In the genomic region with DNA sequence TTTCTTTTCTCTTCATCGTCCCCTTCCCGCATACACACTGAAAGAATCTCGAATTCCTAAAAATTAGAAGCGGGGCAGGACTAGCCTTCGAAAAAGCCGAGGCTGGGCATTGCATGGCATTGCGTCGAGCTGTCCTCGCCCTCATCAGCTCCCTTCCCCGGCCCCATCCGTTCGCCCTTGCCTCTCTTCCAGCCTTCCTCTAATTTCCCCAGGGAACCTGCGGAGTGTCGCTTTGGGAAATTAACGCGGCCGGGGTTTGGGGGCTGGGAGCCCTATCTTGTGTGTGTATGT, we compare ENCODE assay signal across 9 cellular contexts. TPM values are rescaled to one million over a fixed set of nuclear protein-coding genes. Genes with fewer than 3 reads are reported as not detected.
DNase-seq lines count a peak whose midpoint lies in the region; FAIRE-seq and TF ChIP-seq lines count a peak whose summit lies in the region.
"Had no signal": no experiment of that assay in that cellular context is flagged by ENCODE, and none has a peak within 500 bp of the region (broad histone marks: within the 10 kb centered on the region; RNA-seq: fewer than 3 reads in every experiment).

No MANE protein-coding gene starts in this region.

- H3K36me3 ChIP-seq in ES-I3 (ENCODE audit: insufficient read depth, low read length) (no peaks in the 10 kb centered on the region), esophagus muscularis mucosa (peaks cover 12 to 25% (median 21%) of the 10 kb centered on the region in 4 donors)

- peaks cover 46% of the 10 kb centered on the region for H3K4me1 Mint-ChIP-seq in progenitor cell of endocrine pancreas (ENCODE audit: low read depth)

- TF ChIP-seq CTCF in esophagus muscularis mucosa (IDR thresholded peaks at IDR 0.05) (no peak), progenitor cell of endocrine pancreas (IDR thresholded peaks at IDR 0.05; ENCODE audit: unreplicated experiment) (no peak)

- DNase-seq in esophagus muscularis mucosa (ENCODE audit: extremely low spot score) (no peak), progenitor cell of endocrine pancreas (ENCODE audit: low spot score, unreplicated experiment) (no peak), NOMO-1 (lab: John Stamatoyannopoulos, UW; ENCODE audit: unreplicated experiment in 2 of 2) (no peak), glomerular visceral epithelial cell (ENCODE audit: extremely low spot score) (no peak), GM12891 (ENCODE audit: insufficient read length, low spot score) (no peak)
- DNase-seq in central memory CD4-positive, alpha-beta T cell = no peak

- under 1% methylated on average over 17 of the region's 17 CpGs for WGBS in esophagus muscularis mucosa

- H3K27me3 Mint-ChIP-seq in progenitor cell of endocrine pancreas = peaks cover 14% of the 10 kb centered on the region

- H3K4me1 ChIP-seq in ES-I3 (ENCODE audit: insufficient read depth, low read length) (peaks cover 25% of the 10 kb centered on the region), esophagus muscularis mucosa (peaks cover 57 to 84% (median 80%) of the 10 kb centered on the region in 4 donors)

- peaks cover 2% of the 10 kb centered on the region for H3K9me3 Mint-ChIP-seq in progenitor cell of endocrine pancreas (ENCODE audit: low read depth)

- FAIRE-seq in GM12891 (lab: Jason Lieb, UNC) = no peak

- peak overlapping the region; percentile 92 for H3K27ac Mint-ChIP-seq in progenitor cell of endocrine pancreas

- H3K4me3 Mint-ChIP-seq in progenitor cell of endocrine pancreas (ENCODE audit: low read depth) = peak overlapping the region; percentile 82

- H3K9ac ChIP-seq in ES-I3 (ENCODE audit: low read depth, low read length) = peak overlapping the region; percentile 83

- no peak for TF ChIP-seq EP300 in esophagus muscularis mucosa (IDR thresholded peaks at IDR 0.05)

- no peaks in the 10 kb centered on the region for H3K27me3 ChIP-seq in esophagus muscularis mucosa

- intact Hi-C loops in esophagus muscularis mucosa (cut with DNase I) = no loop called here

- H3K9me3 ChIP-seq in ES-I3 (ENCODE audit: control insufficient read depth, insufficient read depth, low read length) (no peaks in the 10 kb centered on the region), esophagus muscularis mucosa (no peaks in the 10 kb centered on the region)

- peaks cover 22% of the 10 kb centered on the region for H3K36me3 Mint-ChIP-seq in progenitor cell of endocrine pancreas (ENCODE audit: insufficient read depth)

- TF ChIP-seq POLR2A in esophagus muscularis mucosa (IDR thresholded peaks at IDR 0.05; ENCODE audit: low read depth) (no peak), GM12891 (IDR thresholded peaks at IDR 0.05; ENCODE audit: low read depth, low read length) (no peak)

- peak overlapping the region; percentile 63 to 93 (median 78) for H3K4me3 ChIP-seq in esophagus muscularis mucosa

- H3K27ac ChIP-seq in esophagus muscularis mucosa (replicated peaks in 1 of 4) = peak overlapping the region; percentile 95 to 100 (median 96)

TF ChIP-seq in PFSK-1, 5 proteins besides CTCF, POLR2A, EP300 and RAD21:
- TF ChIP-seq SIN3A (IDR thresholded peaks at IDR 0.05; ENCODE audit: borderline replicate concordance, insufficient read depth, low read length) (0 out of 2 replicates have a peak, but pooled peaks have one; percentile 3), FOXP2 (optimal IDR thresholded peaks at IDR 0.05; ENCODE audit: borderline replicate concordance, extremely low read depth, extremely low read length, insufficient read depth) (no peak)
- TF ChIP-seq, protein P1, sequence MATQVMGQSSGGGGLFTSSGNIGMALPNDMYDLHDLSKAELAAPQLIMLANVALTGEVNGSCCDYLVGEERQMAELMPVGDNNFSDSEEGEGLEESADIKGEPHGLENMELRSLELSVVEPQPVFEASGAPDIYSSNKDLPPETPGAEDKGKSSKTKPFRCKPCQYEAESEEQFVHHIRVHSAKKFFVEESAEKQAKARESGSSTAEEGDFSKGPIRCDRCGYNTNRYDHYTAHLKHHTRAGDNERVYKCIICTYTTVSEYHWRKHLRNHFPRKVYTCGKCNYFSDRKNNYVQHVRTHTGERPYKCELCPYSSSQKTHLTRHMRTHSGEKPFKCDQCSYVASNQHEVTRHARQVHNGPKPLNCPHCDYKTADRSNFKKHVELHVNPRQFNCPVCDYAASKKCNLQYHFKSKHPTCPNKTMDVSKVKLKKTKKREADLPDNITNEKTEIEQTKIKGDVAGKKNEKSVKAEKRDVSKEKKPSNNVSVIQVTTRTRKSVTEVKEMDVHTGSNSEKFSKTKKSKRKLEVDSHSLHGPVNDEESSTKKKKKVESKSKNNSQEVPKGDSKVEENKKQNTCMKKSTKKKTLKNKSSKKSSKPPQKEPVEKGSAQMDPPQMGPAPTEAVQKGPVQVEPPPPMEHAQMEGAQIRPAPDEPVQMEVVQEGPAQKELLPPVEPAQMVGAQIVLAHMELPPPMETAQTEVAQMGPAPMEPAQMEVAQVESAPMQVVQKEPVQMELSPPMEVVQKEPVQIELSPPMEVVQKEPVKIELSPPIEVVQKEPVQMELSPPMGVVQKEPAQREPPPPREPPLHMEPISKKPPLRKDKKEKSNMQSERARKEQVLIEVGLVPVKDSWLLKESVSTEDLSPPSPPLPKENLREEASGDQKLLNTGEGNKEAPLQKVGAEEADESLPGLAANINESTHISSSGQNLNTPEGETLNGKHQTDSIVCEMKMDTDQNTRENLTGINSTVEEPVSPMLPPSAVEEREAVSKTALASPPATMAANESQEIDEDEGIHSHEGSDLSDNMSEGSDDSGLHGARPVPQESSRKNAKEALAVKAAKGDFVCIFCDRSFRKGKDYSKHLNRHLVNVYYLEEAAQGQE (IDR thresholded peaks at IDR 0.05; ENCODE audit: insufficient read depth in 1 of 2, low read depth in 2 of 2, low read length in 2 of 2) = no peak
TF ChIP-seq in PFSK-1: peak in this region for 1.

TF ChIP-seq in GM12891, 5 proteins besides CTCF, POLR2A, EP300 and RAD21:
- no peak for TF ChIP-seq PAX5 (IDR thresholded peaks at IDR 0.05; ENCODE audit: insufficient read depth, low read length, severe bottlenecking)
- no peak for TF ChIP-seq TAF1 (IDR thresholded peaks at IDR 0.05; ENCODE audit: low read depth, low read length)
- TF ChIP-seq POLR2AphosphoS5 (IDR thresholded peaks at IDR 0.05; ENCODE audit: low read depth, low read length) = no peak
- no peak for TF ChIP-seq POU2F2 (IDR thresholded peaks at IDR 0.05; ENCODE audit: low read depth, low read length)
- TF ChIP-seq SPI1 (IDR thresholded peaks at IDR 0.05; ENCODE audit: low read depth, low read length) = no peak

RNA-seq across cellular contexts. Expression of a gene that starts 1.1 kb away (rescaled TPM):
- 359 TPM for polyA plus RNA-seq in PFSK-1 (2012; ENCODE audit: insufficient read length, low read depth)
- total RNA-seq in esophagus muscularis mucosa = 100 to 1,000 TPM; 256 to 419 (median 338) TPM
- total RNA-seq in progenitor cell of endocrine pancreas = 414 and 480 TPM in 2 replicates
- polyA plus RNA-seq in GM12891 (2012; ENCODE audit: low read depth, missing spikeins) = 58.6 TPM

RNA-seq across cellular contexts. Expression of a gene that starts 5.1 kb away (rescaled TPM):
- 0.40 TPM for polyA plus RNA-seq in PFSK-1 (2012; ENCODE audit: insufficient read length, low read depth)
- total RNA-seq in esophagus muscularis mucosa (1 to 10 TPM; 1.7 to 4.0 (median 2.9) TPM), progenitor cell of endocrine pancreas (2.2 and 2.5 TPM in 2 replicates)
- 1.4 TPM for polyA plus RNA-seq in GM12891 (2012; ENCODE audit: low read depth, missing spikeins)

RNA-seq across cellular contexts. Expression of a gene that starts 14.3 kb away (rescaled TPM):
- 364 TPM for polyA plus RNA-seq in PFSK-1 (2012; ENCODE audit: insufficient read length, low read depth)
- total RNA-seq in esophagus muscularis mucosa (100 to 1,000 TPM; 169 to 247 (median 214) TPM), progenitor cell of endocrine pancreas (281 and 305 TPM in 2 replicates)
- polyA plus RNA-seq in GM12891 (2012; ENCODE audit: low read depth, missing spikeins) = 112 TPM

RNA-seq across cellular contexts. Expression of a gene that starts 22.1 kb away (rescaled TPM):
- 0.21 TPM for polyA plus RNA-seq in PFSK-1 (2012; ENCODE audit: insufficient read length, low read depth)
- total RNA-seq in esophagus muscularis mucosa (10 to 100 TPM in 2 of 4 donors, 1 to 10 TPM in 2; 6.6 to 16.2 (median 10.1) TPM), progenitor cell of endocrine pancreas (1.5 and 2.1 TPM in 2 replicates)
- 15.3 TPM for polyA plus RNA-seq in GM12891 (2012; ENCODE audit: low read depth, missing spikeins)
- total RNA-seq: HT1080 had no signal

RNA-seq across cellular contexts. Expression of a gene that starts 43.4 kb away (rescaled TPM):
- polyA plus RNA-seq in PFSK-1 (2012; ENCODE audit: insufficient read length, low read depth) = 126 TPM
- 10 to 100 TPM; 51.9 to 71.8 (median 63.0) TPM for total RNA-seq in esophagus muscularis mucosa
- total RNA-seq in progenitor cell of endocrine pancreas = 42.6 and 45.5 TPM in 2 replicates
- polyA plus RNA-seq in GM12891 (2012; ENCODE audit: low read depth, missing spikeins) = 36.6 TPM
